Comparison of ENCODE assay signal across 1 cellular context in the genomic region with DNA sequence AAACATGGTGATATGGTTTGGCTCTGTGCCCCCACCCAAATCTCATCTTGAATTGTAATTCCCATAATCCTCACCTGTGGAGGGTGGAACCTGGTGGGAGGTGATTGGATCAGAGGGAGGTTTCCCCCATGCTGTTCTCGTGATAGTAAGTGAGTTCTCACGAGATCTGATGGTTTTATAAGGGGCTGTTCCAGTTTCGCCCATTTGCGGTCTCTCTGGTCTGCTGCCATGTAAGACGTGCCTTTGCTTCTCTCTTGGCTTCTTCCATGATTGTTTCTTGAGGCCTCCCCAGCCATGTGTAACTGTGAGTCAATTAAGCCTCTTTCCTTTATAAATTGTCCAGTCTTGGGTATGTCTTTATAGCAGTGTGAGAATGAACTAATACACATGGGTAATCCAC.
TF ChIP-seq lines count a peak whose summit lies in the region.

No MANE protein-coding gene starts in this region.

TF ChIP-seq in GM12878, 131 proteins besides CTCF, POLR2A, EP300 and RAD21:
- TF ChIP-seq YY1 (IDR thresholded peaks at IDR 0.05; ENCODE audit: low read depth, low read length), result peak; percentile 65
- TF ChIP-seq, protein P1, sequence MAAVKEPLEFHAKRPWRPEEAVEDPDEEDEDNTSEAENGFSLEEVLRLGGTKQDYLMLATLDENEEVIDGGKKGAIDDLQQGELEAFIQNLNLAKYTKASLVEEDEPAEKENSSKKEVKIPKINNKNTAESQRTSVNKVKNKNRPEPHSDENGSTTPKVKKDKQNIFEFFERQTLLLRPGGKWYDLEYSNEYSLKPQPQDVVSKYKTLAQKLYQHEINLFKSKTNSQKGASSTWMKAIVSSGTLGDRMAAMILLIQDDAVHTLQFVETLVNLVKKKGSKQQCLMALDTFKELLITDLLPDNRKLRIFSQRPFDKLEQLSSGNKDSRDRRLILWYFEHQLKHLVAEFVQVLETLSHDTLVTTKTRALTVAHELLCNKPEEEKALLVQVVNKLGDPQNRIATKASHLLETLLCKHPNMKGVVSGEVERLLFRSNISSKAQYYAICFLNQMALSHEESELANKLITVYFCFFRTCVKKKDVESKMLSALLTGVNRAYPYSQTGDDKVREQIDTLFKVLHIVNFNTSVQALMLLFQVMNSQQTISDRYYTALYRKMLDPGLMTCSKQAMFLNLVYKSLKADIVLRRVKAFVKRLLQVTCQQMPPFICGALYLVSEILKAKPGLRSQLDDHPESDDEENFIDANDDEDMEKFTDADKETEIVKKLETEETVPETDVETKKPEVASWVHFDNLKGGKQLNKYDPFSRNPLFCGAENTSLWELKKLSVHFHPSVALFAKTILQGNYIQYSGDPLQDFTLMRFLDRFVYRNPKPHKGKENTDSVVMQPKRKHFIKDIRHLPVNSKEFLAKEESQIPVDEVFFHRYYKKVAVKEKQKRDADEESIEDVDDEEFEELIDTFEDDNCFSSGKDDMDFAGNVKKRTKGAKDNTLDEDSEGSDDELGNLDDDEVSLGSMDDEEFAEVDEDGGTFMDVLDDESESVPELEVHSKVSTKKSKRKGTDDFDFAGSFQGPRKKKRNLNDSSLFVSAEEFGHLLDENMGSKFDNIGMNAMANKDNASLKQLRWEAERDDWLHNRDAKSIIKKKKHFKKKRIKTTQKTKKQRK (IDR thresholded peaks at IDR 0.05; ENCODE audit: low read depth, low read length), result peak; percentile 49; the same call in 1 of the 2 replicates
- TF ChIP-seq ZNF687 (IDR thresholded peaks at IDR 0.05), result peak; percentile 34; the same call in 1 of the 2 replicates
- TF ChIP-seq CBX5 (IDR thresholded peaks at IDR 0.05; ENCODE audit: low read depth), result peak; percentile 68; the same call in 1 of the 2 replicates
- TF ChIP-seq ZBTB33 (IDR thresholded peaks at IDR 0.05), result peak; percentile 84
TF ChIP-seq in GM12878: peak in this region for 5; not testable (repeated sequence) for 126.
